15 cellular contexts compared by ENCODE assay signal in genomic region chr12:2273288-2273687, GRCh38.
A peak's percentile ranks its signal among the peaks of the same experiment; 100 is the strongest.
DNase-seq lines count a peak whose midpoint lies in the region; ATAC-seq and TF ChIP-seq lines count a peak whose summit lies in the region.
"Had no signal": no experiment of that assay in that cellular context is flagged by ENCODE, and none has a peak within 500 bp of the region (broad histone marks: within the 10 kb centered on the region; RNA-seq: fewer than 3 reads in every experiment).

No MANE protein-coding gene starts in this region.

- no peak for TF ChIP-seq CTCF in type B pancreatic cell (conservative IDR thresholded peaks at IDR 0.05)

- no peak overlapping the region for H3K4me3 ChIP-seq in H7 (ENCODE audit: insufficient read depth, low read depth, low read length)
- no peak overlapping the region for H3K4me3 ChIP-seq in right cardiac atrium (ENCODE audit: low read length)

- H3K36me3 Mint-ChIP-seq in stimulated activated memory B cell treated with anti-CD40 and anti-IgM and Interleukin-4, amounts not matched to agents 10 μg/mL and 1 μg/mL and 100 μg/mL, for 72 hours, result no peaks in the 10 kb centered on the region
- no peaks in the 10 kb centered on the region for H3K36me3 Mint-ChIP-seq in activated CD4-positive, alpha-beta memory T cell treated with anti-CD3 and anti-CD28 coated beads for 36 hours
- H3K36me3 Mint-ChIP-seq in type B pancreatic cell, result peaks cover 3% of the 10 kb centered on the region

- no peaks in the 10 kb centered on the region for H3K9me3 ChIP-seq in right cardiac atrium (ENCODE audit: control insufficient read depth, low read length)

- POLR2A ChIA-PET in activated CD4-positive, alpha-beta memory T cell treated with anti-CD3 and anti-CD28 coated beads for 36 hours (lab: Charles Lee), result no interaction called here

- intact Hi-C loops in right cardiac atrium (cut with DNase I), result no loop called here
- intact Hi-C loops in activated CD4-positive, alpha-beta memory T cell treated with anti-CD3 and anti-CD28 coated beads for 36 hours (cut with micrococcal nuclease), result no loop called here

- H3K4me1 ChIP-seq in right cardiac atrium (ENCODE audit: control insufficient read depth, insufficient read depth, low read length), result peaks cover 3% of the 10 kb centered on the region

- no peak overlapping the region for H3K27ac Mint-ChIP-seq in stimulated activated memory B cell treated with anti-CD40 and anti-IgM and Interleukin-4, amounts not matched to agents 10 μg/mL and 1 μg/mL and 100 μg/mL, for 72 hours
- no peak overlapping the region for H3K27ac Mint-ChIP-seq in activated CD4-positive, alpha-beta memory T cell treated with anti-CD3 and anti-CD28 coated beads for 36 hours
- no peak overlapping the region for H3K27ac Mint-ChIP-seq in type B pancreatic cell
- H3K27ac Mint-ChIP-seq: activated B cell treated with CpG ODN at 0.5 μM for 24 hours; activated T-helper 1 cell treated with anti-CD3 and anti-CD28 coated beads, Interleukin-12 subunit alpha, Interleukin-12 subunit beta, Interleukin-2, Interleukin-4 antibody, amounts not matched to agents 30 ng/mL and 10 ng/mL and 1 ng/mL, durations not matched to agents 14 hours and 24 hours and 36 hours; stimulated activated naive CD8-positive, alpha-beta T cell treated with anti-CD3 and anti-CD28 coated beads, Interleukin-15, Interleukin-2, amounts not matched to agents 100 ng/mL and 50 ng/mL, for 24 hours had no signal

- H3K27me3 ChIP-seq in H7 (ENCODE audit: control insufficient read depth, insufficient read depth, low read length) (no peaks in the 10 kb centered on the region), right cardiac atrium (ENCODE audit: control insufficient read depth, insufficient read depth) (no peaks in the 10 kb centered on the region)

- WGBS in right cardiac atrium, result 32% methylated on average over 4 of the region's 4 CpGs

- no peak overlapping the region for H3K27ac ChIP-seq in right cardiac atrium (ENCODE audit: low read length)

- no peak overlapping the region for H3K4me3 Mint-ChIP-seq in stimulated activated memory B cell treated with anti-CD40 and anti-IgM and Interleukin-4, amounts not matched to agents 10 μg/mL and 1 μg/mL and 100 μg/mL, for 72 hours
- no peak overlapping the region for H3K4me3 Mint-ChIP-seq in activated CD4-positive, alpha-beta memory T cell treated with anti-CD3 and anti-CD28 coated beads for 36 hours
- no peak overlapping the region for H3K4me3 Mint-ChIP-seq in type B pancreatic cell
- H3K4me3 Mint-ChIP-seq: activated B cell treated with CpG ODN at 0.5 μM for 24 hours; activated T-helper 1 cell treated with anti-CD3 and anti-CD28 coated beads, Interleukin-12 subunit alpha, Interleukin-12 subunit beta, Interleukin-2, Interleukin-4 antibody, amounts not matched to agents 30 ng/mL and 10 ng/mL and 1 ng/mL, durations not matched to agents 14 hours and 24 hours and 36 hours; stimulated activated naive CD8-positive, alpha-beta T cell treated with anti-CD3 and anti-CD28 coated beads, Interleukin-15, Interleukin-2, amounts not matched to agents 100 ng/mL and 50 ng/mL, for 24 hours had no signal

- ATAC-seq in right cardiac atrium, result peak; percentile 54 to 86
- no peak for ATAC-seq in stimulated activated memory B cell treated with anti-CD40 and anti-IgM and Interleukin-4, amounts not matched to agents 10 μg/mL and 1 μg/mL and 100 μg/mL, for 72 hours
- no peak for ATAC-seq in GM18873 (IDR thresholded peaks at IDR 0.05; ENCODE audit: low FRiP score, unreplicated experiment)

- DNase-seq in H7, result peak; percentile 51
- peak; percentile 71 for DNase-seq in cerebellum (ENCODE audit: low spot score)
- DNase-seq in right cardiac atrium, result peak; percentile 64 to 90 (median 87)
- peak; percentile 90 for DNase-seq in stromal cell of bone marrow (ENCODE audit: low read depth)
- DNase-seq in activated CD4-positive, alpha-beta memory T cell treated with anti-CD3 and anti-CD28 coated beads for 36 hours, result no peak
- DNase-seq in type B pancreatic cell (ENCODE audit: extremely low spot score, unreplicated experiment), result no peak
- DNase-seq: activated B cell treated with CpG ODN at 0.5 μM for 24 hours; central memory CD4-positive, alpha-beta T cell; COR-L47; NCI-H1436; SHP77 had no signal

- no peaks in the 10 kb centered on the region for H3K27me3 Mint-ChIP-seq in stimulated activated memory B cell treated with anti-CD40 and anti-IgM and Interleukin-4, amounts not matched to agents 10 μg/mL and 1 μg/mL and 100 μg/mL, for 72 hours
- peaks cover 4% of the 10 kb centered on the region for H3K27me3 Mint-ChIP-seq in activated CD4-positive, alpha-beta memory T cell treated with anti-CD3 and anti-CD28 coated beads for 36 hours
- peaks cover 15% of the 10 kb centered on the region for H3K27me3 Mint-ChIP-seq in type B pancreatic cell
- H3K27me3 Mint-ChIP-seq: activated B cell treated with CpG ODN at 0.5 μM for 24 hours; stimulated activated naive CD8-positive, alpha-beta T cell treated with anti-CD3 and anti-CD28 coated beads, Interleukin-15, Interleukin-2, amounts not matched to agents 100 ng/mL and 50 ng/mL, for 24 hours had no signal

- no peaks in the 10 kb centered on the region for H3K4me1 Mint-ChIP-seq in stimulated activated memory B cell treated with anti-CD40 and anti-IgM and Interleukin-4, amounts not matched to agents 10 μg/mL and 1 μg/mL and 100 μg/mL, for 72 hours
- H3K4me1 Mint-ChIP-seq in activated CD4-positive, alpha-beta memory T cell treated with anti-CD3 and anti-CD28 coated beads for 36 hours (ENCODE audit: low read depth), result no peaks in the 10 kb centered on the region
- H3K4me1 Mint-ChIP-seq in type B pancreatic cell (ENCODE audit: unreplicated experiment), result peaks cover 5% of the 10 kb centered on the region
- H3K4me1 Mint-ChIP-seq: activated B cell treated with CpG ODN at 0.5 μM for 24 hours had no signal

- H3K36me3 ChIP-seq in H7 (replicated peaks; ENCODE audit: control insufficient read depth, insufficient read depth, low read length), result no peaks in the 10 kb centered on the region

- CTCF ChIA-PET in activated CD4-positive, alpha-beta memory T cell treated with anti-CD3 and anti-CD28 coated beads for 36 hours (lab: Charles Lee), result no interaction called here

- H3K9me3 Mint-ChIP-seq in stimulated activated memory B cell treated with anti-CD40 and anti-IgM and Interleukin-4, amounts not matched to agents 10 μg/mL and 1 μg/mL and 100 μg/mL, for 72 hours, result no peaks in the 10 kb centered on the region
- H3K9me3 Mint-ChIP-seq in activated CD4-positive, alpha-beta memory T cell treated with anti-CD3 and anti-CD28 coated beads for 36 hours, result no peaks in the 10 kb centered on the region
- H3K9me3 Mint-ChIP-seq in type B pancreatic cell, result no peaks in the 10 kb centered on the region
- H3K9me3 Mint-ChIP-seq: activated B cell treated with CpG ODN at 0.5 μM for 24 hours; activated T-helper 1 cell treated with anti-CD3 and anti-CD28 coated beads, Interleukin-12 subunit alpha, Interleukin-12 subunit beta, Interleukin-2, Interleukin-4 antibody, amounts not matched to agents 30 ng/mL and 10 ng/mL and 1 ng/mL, durations not matched to agents 14 hours and 24 hours and 36 hours; stimulated activated naive CD8-positive, alpha-beta T cell treated with anti-CD3 and anti-CD28 coated beads, Interleukin-15, Interleukin-2, amounts not matched to agents 100 ng/mL and 50 ng/mL, for 24 hours had no signal

Comparison
In these comparisons a context has a peak if more than half of its experiments do, and no peak if none do; other contexts are left out.
1. DNase-seq: peak in H7 (single experiment), cerebellum (single experiment), right cardiac atrium (3 of 3) and stromal cell of bone marrow (single experiment); none in activated CD4-positive, alpha-beta memory T cell treated with anti-CD3 and anti-CD28 coated beads for 36 hours (single experiment) and type B pancreatic cell (single experiment).
2. ATAC-seq: peak in right cardiac atrium (2 of 2); none in stimulated activated memory B cell treated with anti-CD40 and anti-IgM and Interleukin-4, amounts not matched to agents 10 μg/mL and 1 μg/mL and 100 μg/mL, for 72 hours (single experiment) and GM18873 (single experiment).